ENCODE assay signal across 8 cellular contexts in genomic region chr11:63839508-63840355, GRCh38. TPM values are rescaled to one million over a fixed set of nuclear protein-coding genes. Genes with fewer than 3 reads are reported as not detected.
DNase-seq lines count a peak whose midpoint lies in the region; ATAC-seq and TF ChIP-seq lines count a peak whose summit lies in the region.

No MANE protein-coding gene starts in this region.

- H3K4me1 Mint-ChIP-seq in endodermal cell: peaks cover 47% of the 10 kb centered on the region
- peaks cover 48 to 68% (median 64%) of the 10 kb centered on the region in 4 donors for H3K4me1 Mint-ChIP-seq in naive thymus-derived CD8-positive, alpha-beta T cell

- H3K36me3 Mint-ChIP-seq in endodermal cell (ENCODE audit: low read depth): peaks cover 6% of the 10 kb centered on the region
- H3K36me3 Mint-ChIP-seq in naive thymus-derived CD8-positive, alpha-beta T cell: peaks cover 0 to 31% (median 0%) of the 10 kb centered on the region in 3 donors

- intact Hi-C loops in vagina (cut with DNase I): no loop called here

- H3K27me3 Mint-ChIP-seq in endodermal cell (ENCODE audit: insufficient read depth): no peaks in the 10 kb centered on the region
- H3K27me3 Mint-ChIP-seq in naive thymus-derived CD8-positive, alpha-beta T cell: no peaks in the 10 kb centered on the region

- H3K4me1 ChIP-seq in endodermal cell (ENCODE audit: control insufficient read depth, insufficient read depth, low read length) (peaks cover 5% of the 10 kb centered on the region), vagina (peaks cover 65% of the 10 kb centered on the region)

- ATAC-seq in naive thymus-derived CD8-positive, alpha-beta T cell: no peak
- no peak for ATAC-seq in HG03280 (IDR thresholded peaks at IDR 0.05; ENCODE audit: unreplicated experiment)

- H3K27ac ChIP-seq in endodermal cell (ENCODE audit: low read depth, low read length) (peak overlapping the region; percentile 21), vagina (peak overlapping the region; percentile 94)

- H3K4me3 Mint-ChIP-seq in endodermal cell: peak overlapping the region; percentile 92
- H3K4me3 Mint-ChIP-seq in naive thymus-derived CD8-positive, alpha-beta T cell: peak overlapping the region; percentile 84 to 97 (median 91)

- peak overlapping the region; percentile 74 for H3K4me3 ChIP-seq in WI38 (ENCODE audit: low read depth, low read length)
- peak overlapping the region; percentile 85 for H3K4me3 ChIP-seq in endodermal cell (ENCODE audit: low read length)
- H3K4me3 ChIP-seq in vagina: peak overlapping the region; percentile 81 to 90

- 1 to 2% methylated on average over 26 to 40 of the region's 40 CpGs for whole genome bisulfite sequencing in endodermal cell (ENCODE audit: insufficient coverage in 1 of 2, insufficient read length in 1 of 2), 2 experiments

- H3K9ac ChIP-seq in endodermal cell (ENCODE audit: extremely low read depth, low read length, poor library complexity, severe bottlenecking): peak overlapping the region; percentile 80

- H3K36me3 ChIP-seq in endodermal cell (ENCODE audit: control insufficient read depth, insufficient read depth, low read length) (peaks cover 21% of the 10 kb centered on the region), vagina (no peaks in the 10 kb centered on the region)

- H3K27ac Mint-ChIP-seq in endodermal cell: peak overlapping the region; percentile 86
- peak overlapping the region; percentile 82 to 98 (median 91) for H3K27ac Mint-ChIP-seq in naive thymus-derived CD8-positive, alpha-beta T cell

- H3K9me3 Mint-ChIP-seq in endodermal cell: no peaks in the 10 kb centered on the region
- no peaks in the 10 kb centered on the region for H3K9me3 Mint-ChIP-seq in naive thymus-derived CD8-positive, alpha-beta T cell

- no peaks in the 10 kb centered on the region for H3K9me3 ChIP-seq in endodermal cell (ENCODE audit: control insufficient read depth, low read length)
- H3K9me3 ChIP-seq in vagina: no peaks in the 10 kb centered on the region

- no peak for TF ChIP-seq POLR2A in vagina (IDR thresholded peaks at IDR 0.05)

- no peaks in the 10 kb centered on the region for H3K27me3 ChIP-seq in endodermal cell (ENCODE audit: control insufficient read depth, insufficient read depth, low read length, poor library complexity, severe bottlenecking)
- no peaks in the 10 kb centered on the region for H3K27me3 ChIP-seq in vagina

- TF ChIP-seq CTCF in WI38 (IDR thresholded peaks at IDR 0.05; ENCODE audit: low read depth, low read length) (no peak), endodermal cell (conservative IDR thresholded peaks at IDR 0.05) (no peak), vagina (IDR thresholded peaks at IDR 0.05) (no peak)

- POLR2A ChIA-PET in naive thymus-derived CD8-positive, alpha-beta T cell (lab: Charles Lee): interaction anchor here (0.6 to 3.8 kb wide), 18 partner anchors 8 to 984 kb away, joined by 3 to 34 read pairs (median 5); partner anchors contain the start of gene RCOR2

- DNase-seq in NCI-H1436 (lab: John Stamatoyannopoulos, UW) (peak; percentile 1), NCI-H1436 treated with DMSO at 0.1 percent for 48 hours (lab: John Stamatoyannopoulos, UW) (no peak), HT-29 (ENCODE audit: low spot score) (peak; percentile 58), endodermal cell (no peak), vagina (ENCODE audit: extremely low spot score in 2 of 2) (no peak)
- DNase-seq in naive thymus-derived CD8-positive, alpha-beta T cell: peak in 3 of 10 donors; percentile 14 to 25 (median 21)

RNA-seq across cellular contexts. Expression of gene MARK2, which starts 0.8 kb away (rescaled TPM):
- total RNA-seq in HT-29 (2014; rRNA removed; shearing (Covaris generic)): 75.6 and 96.1 TPM in 2 replicates
- total RNA-seq in endodermal cell (10 to 100 TPM; 39.7 to 39.8 TPM), vagina (35.6 TPM)
- polyA plus RNA-seq in endodermal cell (2013, experiment 1 of 2): 26.6 TPM
- polyA plus RNA-seq in endodermal cell (2013, experiment 2 of 2): 27.3 TPM
- 10 to 100 TPM; 64.8 to 74.5 TPM for total RNA-seq in naive thymus-derived CD8-positive, alpha-beta T cell
- 10 to 100 TPM; 37.0 to 57.0 (median 40.3) TPM for polyA plus RNA-seq in naive thymus-derived CD8-positive, alpha-beta T cell

RNA-seq across cellular contexts. Expression of gene SPINDOC, which starts 26.5 kb away (rescaled TPM):
- 37.6 and 44.9 TPM in 2 replicates for total RNA-seq in HT-29 (2014; rRNA removed; shearing (Covaris generic))
- total RNA-seq in endodermal cell: 100 to 1,000 TPM in 1 of 2 donors, 10 to 100 TPM in 1; 96.1 to 103 TPM
- polyA plus RNA-seq in endodermal cell (2013, experiment 1 of 2): 59.8 TPM
- polyA plus RNA-seq in endodermal cell (2013, experiment 2 of 2): 60.2 TPM
- 10 to 100 TPM; 11.0 to 13.0 TPM for total RNA-seq in naive thymus-derived CD8-positive, alpha-beta T cell
- under 1 TPM; 0.47 to 0.66 (median 0.49) TPM for polyA plus RNA-seq in naive thymus-derived CD8-positive, alpha-beta T cell
- 6.6 TPM for total RNA-seq in vagina

Comparison
In these comparisons a context has a peak if more than half of its experiments do, and no peak if none do; other contexts are left out.
1. DNase-seq: peak in NCI-H1436 (single experiment) and HT-29 (single experiment); none in NCI-H1436 treated with DMSO at 0.1 percent for 48 hours (single experiment), endodermal cell (single experiment) and vagina (0 of 2).
2. Peak in every context shown above with its lines, with median percentiles within 50 percentile points of each other: H3K4me3 ChIP-seq.